In genomic region chr9:34240021-34240420, GRCh38 we compare ENCODE assay signal across 28 cellular contexts.
DNase-seq lines count a peak whose midpoint lies in the region; ATAC-seq and TF ChIP-seq lines count a peak whose summit lies in the region.
"Had no signal": no experiment of that assay in that cellular context is flagged by ENCODE, and none has a peak within 500 bp of the region (broad histone marks: within the 10 kb centered on the region; RNA-seq: fewer than 3 reads in every experiment).

No MANE protein-coding gene starts in this region.

- H3K36me3 ChIP-seq in OCI-LY7 (ENCODE audit: insufficient read depth, low read length) = peaks cover 73% of the 10 kb centered on the region

- H3K4me3 Mint-ChIP-seq in activated naive CD4-positive, alpha-beta T cell treated with anti-CD3 and anti-CD28 coated beads, Interleukin-2, amount 50 U/mL, for 24 hours = no peak overlapping the region
- no peak overlapping the region for H3K4me3 Mint-ChIP-seq in naive thymus-derived CD8-positive, alpha-beta T cell
- no peak overlapping the region for H3K4me3 Mint-ChIP-seq in stimulated activated memory B cell treated with anti-CD40 and anti-IgM and Interleukin-4, amounts not matched to agents 10 μg/mL and 1 μg/mL and 100 μg/mL, for 72 hours
- H3K4me3 Mint-ChIP-seq: activated T-cell treated with anti-CD3 and anti-CD28 coated beads, Interleukin-2, amount 50 U/mL, for 4 hours; H9; neural crest cell; type B pancreatic cell had no signal

- intact Hi-C loops in OCI-LY7 (cut with micrococcal nuclease; ENCODE audit: unreplicated experiment) = no loop called here

- H4K20me1 ChIP-seq in OCI-LY7 (ENCODE audit: insufficient read depth, low read length) = no peaks in the 10 kb centered on the region

- POLR2A ChIA-PET in OCI-LY7 (lab: Charles Lee) = interaction anchor here (0.6 to 1.4 kb wide), 5 partner anchors 11 to 249 kb away, joined by 3 to 9 read pairs (median 3); no protein-coding TSS in a partner anchor
- POLR2A ChIA-PET in naive thymus-derived CD8-positive, alpha-beta T cell (lab: Charles Lee) = interaction anchor here (0.6 kb wide), 1 partner anchor 11 kb away, joined by 4 read pairs; no protein-coding TSS in a partner anchor

- peaks cover 23% of the 10 kb centered on the region for H3K36me3 Mint-ChIP-seq in activated naive CD4-positive, alpha-beta T cell treated with anti-CD3 and anti-CD28 coated beads, Interleukin-2, amount 50 U/mL, for 24 hours
- peaks cover 6 to 79% (median 28%) of the 10 kb centered on the region in 3 donors for H3K36me3 Mint-ChIP-seq in naive thymus-derived CD8-positive, alpha-beta T cell
- peaks cover 72% of the 10 kb centered on the region for H3K36me3 Mint-ChIP-seq in stimulated activated memory B cell treated with anti-CD40 and anti-IgM and Interleukin-4, amounts not matched to agents 10 μg/mL and 1 μg/mL and 100 μg/mL, for 72 hours

- H3K9me2 ChIP-seq in OCI-LY7 (ENCODE audit: insufficient read depth, low read length) = no peaks in the 10 kb centered on the region

- no peak for DNase-seq in activated naive CD4-positive, alpha-beta T cell treated with anti-CD3 and anti-CD28 coated beads, Interleukin-2, amount 50 U/mL, for 16 hours
- peak; percentile 13 for DNase-seq in OCI-LY7 (ENCODE audit: low spot score)
- DNase-seq in dermis blood vessel endothelial cell = peak; percentile 69
- DNase-seq in naive thymus-derived CD8-positive, alpha-beta T cell = no peak
- no peak for DNase-seq in HCEC 1CT
- DNase-seq: activated CD4-positive, alpha-beta T cell treated with anti-CD3 and anti-CD28 coated beads for 4 hours; activated naive CD4-positive, alpha-beta T cell treated with Interleukin-2 at 50 U/mL for 16 hours; activated T-cell treated with anti-CD3 and anti-CD28 coated beads, Interleukin-2, amount 50 U/mL, for 4 hours; anterior cingulate cortex; DMS79 treated with DMSO at 0.1 percent for 48 hours; H9; IMR-90; lower lobe of right lung; mucosa of descending colon; NCI-H1105; NCI-H1930; NCI-H526; SHP77 treated with DMSO at 0.1 percent for 48 hours; spleen; substantia nigra had no signal

- no TSS peak for BruUV-seq in OCI-LY7 (replicated peaks; lab: Mats Ljungman, UMichigan)

- H3K9me3 Mint-ChIP-seq in activated naive CD4-positive, alpha-beta T cell treated with anti-CD3 and anti-CD28 coated beads, Interleukin-2, amount 50 U/mL, for 24 hours = no peaks in the 10 kb centered on the region
- no peaks in the 10 kb centered on the region for H3K9me3 Mint-ChIP-seq in naive thymus-derived CD8-positive, alpha-beta T cell
- no peaks in the 10 kb centered on the region for H3K9me3 Mint-ChIP-seq in stimulated activated memory B cell treated with anti-CD40 and anti-IgM and Interleukin-4, amounts not matched to agents 10 μg/mL and 1 μg/mL and 100 μg/mL, for 72 hours
- H3K9me3 Mint-ChIP-seq: activated T-cell treated with anti-CD3 and anti-CD28 coated beads, Interleukin-2, amount 50 U/mL, for 4 hours; H9; neural crest cell; type B pancreatic cell had no signal

- H3K27ac Mint-ChIP-seq in activated naive CD4-positive, alpha-beta T cell treated with anti-CD3 and anti-CD28 coated beads, Interleukin-2, amount 50 U/mL, for 24 hours = peak overlapping the region; percentile 8
- H3K27ac Mint-ChIP-seq in naive thymus-derived CD8-positive, alpha-beta T cell = peak overlapping the region in 8 of 10 donors; percentile 1 to 53 (median 18)
- no peak overlapping the region for H3K27ac Mint-ChIP-seq in stimulated activated memory B cell treated with anti-CD40 and anti-IgM and Interleukin-4, amounts not matched to agents 10 μg/mL and 1 μg/mL and 100 μg/mL, for 72 hours

- no peak for TF ChIP-seq CTCF in OCI-LY7 (conservative IDR thresholded peaks at IDR 0.05; ENCODE audit: low read length)

- no peak for ATAC-seq in naive thymus-derived CD8-positive, alpha-beta T cell
- no peak for ATAC-seq in stimulated activated memory B cell treated with anti-CD40 and anti-IgM and Interleukin-4, amounts not matched to agents 10 μg/mL and 1 μg/mL and 100 μg/mL, for 72 hours
- no peak for ATAC-seq in GM21381 (IDR thresholded peaks at IDR 0.05; ENCODE audit: unreplicated experiment)
- ATAC-seq: activated T-cell treated with anti-CD3 and anti-CD28 coated beads, Interleukin-2, amount 50 U/mL, for 4 hours; lower lobe of right lung; mucosa of descending colon; Panc1 had no signal

- no peaks in the 10 kb centered on the region for H3K79me2 ChIP-seq in OCI-LY7 (ENCODE audit: insufficient read depth, low read depth, low read length)
- H3K79me2 ChIP-seq: parathyroid adenoma had no signal

- CTCF ChIA-PET in OCI-LY7 (lab: Charles Lee; ENCODE audit: unreplicated experiment) = no interaction called here

- H3K9me3 ChIP-seq in OCI-LY7 (ENCODE audit: low read length) = no peaks in the 10 kb centered on the region
- H3K9me3 ChIP-seq: lower lobe of right lung, mucosa of descending colon, right atrium auricular region, spleen had no signal

- H3K4me3 ChIP-seq in OCI-LY7 (ENCODE audit: low read depth, low read length, poor library complexity, severe bottlenecking) = no peak overlapping the region
- H3K4me3 ChIP-seq: lower lobe of right lung, mucosa of descending colon, right atrium auricular region, spleen had no signal

- no peaks in the 10 kb centered on the region for H3K4me1 ChIP-seq in OCI-LY7 (ENCODE audit: insufficient read depth, low read length, poor library complexity, severe bottlenecking)
- H3K4me1 ChIP-seq: parathyroid adenoma had no signal

- no peaks in the 10 kb centered on the region for H3K27me3 Mint-ChIP-seq in activated naive CD4-positive, alpha-beta T cell treated with anti-CD3 and anti-CD28 coated beads, Interleukin-2, amount 50 U/mL, for 24 hours
- no peaks in the 10 kb centered on the region for H3K27me3 Mint-ChIP-seq in naive thymus-derived CD8-positive, alpha-beta T cell
- no peaks in the 10 kb centered on the region for H3K27me3 Mint-ChIP-seq in stimulated activated memory B cell treated with anti-CD40 and anti-IgM and Interleukin-4, amounts not matched to agents 10 μg/mL and 1 μg/mL and 100 μg/mL, for 72 hours
- H3K27me3 Mint-ChIP-seq: type B pancreatic cell had no signal

- no peak overlapping the region for H2AFZ ChIP-seq in OCI-LY7 (ENCODE audit: low read length)
- H2AFZ ChIP-seq: parathyroid adenoma had no signal

- peaks cover 38% of the 10 kb centered on the region for H3K4me1 Mint-ChIP-seq in activated naive CD4-positive, alpha-beta T cell treated with anti-CD3 and anti-CD28 coated beads, Interleukin-2, amount 50 U/mL, for 24 hours
- H3K4me1 Mint-ChIP-seq in naive thymus-derived CD8-positive, alpha-beta T cell = peaks cover 11 to 53% (median 27%) of the 10 kb centered on the region in 4 donors
- peaks cover 7% of the 10 kb centered on the region for H3K4me1 Mint-ChIP-seq in stimulated activated memory B cell treated with anti-CD40 and anti-IgM and Interleukin-4, amounts not matched to agents 10 μg/mL and 1 μg/mL and 100 μg/mL, for 72 hours

- H3K27ac ChIP-seq in OCI-LY7 (ENCODE audit: low read depth, low read length, poor library complexity, severe bottlenecking) = no peak overlapping the region
- H3K27ac ChIP-seq: lower lobe of right lung, parathyroid adenoma, right atrium auricular region had no signal

- no peak overlapping the region for H3K4me2 ChIP-seq in OCI-LY7 (ENCODE audit: low read length)

Comparison
In these comparisons a context has a peak if more than half of its experiments do, and no peak if none do; other contexts are left out.
1. DNase-seq: peak in OCI-LY7 (single experiment) and dermis blood vessel endothelial cell (single experiment); none in activated naive CD4-positive, alpha-beta T cell treated with anti-CD3 and anti-CD28 coated beads, Interleukin-2, amount 50 U/mL, for 16 hours (single experiment), naive thymus-derived CD8-positive, alpha-beta T cell (0 of 10) and HCEC 1CT (single experiment).